In genomic region chr1:202805886-202806511, GRCh38 we compare ENCODE assay signal across 8 cellular contexts. TPM values are rescaled to one million over a fixed set of nuclear protein-coding genes. Genes with fewer than 3 reads are reported as not detected.
DNase-seq lines count a peak whose midpoint lies in the region; ATAC-seq and TF ChIP-seq lines count a peak whose summit lies in the region.

No MANE protein-coding gene starts in this region.

- intact Hi-C loops in mammary epithelial cell (cut with micrococcal nuclease) = loop anchor here (5.0 to 10.0 kb wide), 2 partner anchors 39 to 959 kb away; partner anchors contain the start of gene LAX1

- no peaks in the 10 kb centered on the region for H3K36me3 ChIP-seq in mammary epithelial cell (ENCODE audit: insufficient read depth, low read length)

- peak overlapping the region; percentile 73 to 96 (median 96) for H3K4me3 ChIP-seq in mammary epithelial cell (replicated peaks in 1 of 3; ENCODE audit: insufficient read depth in 1 of 3, low read depth in 2 of 3, low read length in 3 of 3)
- H3K4me3 ChIP-seq in mononuclear cell (ENCODE audit: low read length) = peak overlapping the region; percentile 79

- 70% methylated on average over 3 of the region's 3 CpGs for WGBS in mammary epithelial cell (ENCODE audit: low coverage, missing lambda C conversion rate)

- H2AFZ ChIP-seq in mammary epithelial cell (ENCODE audit: low read depth, low read length) = no peak overlapping the region

- H4K20me1 ChIP-seq in mammary epithelial cell (ENCODE audit: insufficient read depth, low read length) = no peaks in the 10 kb centered on the region

- H3K4me2 ChIP-seq in mammary epithelial cell (ENCODE audit: insufficient read depth, low read depth, low read length) = peak overlapping the region; percentile 80

- DNase-seq in ELF-1 (ENCODE audit: low read depth, low spot score) (peak; percentile 29), NCI-H2227 treated with DMSO at 0.1 percent for 48 hours (lab: John Stamatoyannopoulos, UW) (peak; percentile 58), mammary epithelial cell (peak; percentile 28), caudate nucleus (lab: John Stamatoyannopoulos, UW) (no peak), LoVo (ENCODE audit: low spot score) (no peak), H4 (ENCODE audit: low spot score) (no peak)

- TF ChIP-seq CTCF in mammary epithelial cell (conservative IDR thresholded peaks at IDR 0.05 in 1 of 2, IDR thresholded peaks at IDR 0.05 in 1 of 2; ENCODE audit: extremely low read depth in 1 of 2, insufficient read depth in 1 of 2, low read depth in 1 of 2, low read length in 2 of 2) = no peak

- BruUV-seq in mammary epithelial cell (replicated peaks; lab: Mats Ljungman, UMichigan) = TSS peak; percentile 15

- H3K79me2 ChIP-seq in mammary epithelial cell (ENCODE audit: insufficient read depth, low read length) = peaks cover 72% of the 10 kb centered on the region

- H3K27ac ChIP-seq in mammary epithelial cell (ENCODE audit: insufficient read depth, low read depth, low read length) (peak overlapping the region; percentile 61), caudate nucleus (ENCODE audit: low read depth, low read length) (no peak overlapping the region)

- H3K4me1 ChIP-seq in mammary epithelial cell (ENCODE audit: insufficient read depth, low read length) (peaks cover 34% of the 10 kb centered on the region), mononuclear cell (ENCODE audit: insufficient read depth, low read length) (peaks cover 42% of the 10 kb centered on the region)

- H3K9ac ChIP-seq in mammary epithelial cell (ENCODE audit: insufficient read depth, low read length) = peak overlapping the region; percentile 75

- in situ Hi-C loops in mammary epithelial cell (cut with MboI; ENCODE audit: low sequenced_read_pairs in 2 of 2) = loop anchor here in 1 of 2 donors (25.0 kb wide), 1 partner anchor 94 kb away; the partner anchor contains the start of gene SYT2

- no peaks in the 10 kb centered on the region for H3K27me3 ChIP-seq in mammary epithelial cell (ENCODE audit: insufficient read depth, low read length)
- H3K27me3 ChIP-seq in mononuclear cell (ENCODE audit: insufficient read depth, low read length) = no peaks in the 10 kb centered on the region

- ATAC-seq in HG02973 (IDR thresholded peaks at IDR 0.05; ENCODE audit: unreplicated experiment) = no peak

- H3K9me3 ChIP-seq in mammary epithelial cell (replicated peaks; ENCODE audit: insufficient read depth, low read length) = no peaks in the 10 kb centered on the region
- H3K9me3 ChIP-seq in mononuclear cell (ENCODE audit: low read depth, low read length) = no peaks in the 10 kb centered on the region

- dilution Hi-C loops in mammary epithelial cell (cut with HindIII; ENCODE audit: low sequenced_read_pairs) = no loop called here

- CTCF ChIA-PET in mammary epithelial cell (lab: Charles Lee; ENCODE audit: low non-redundant PET) = no interaction called here

RNA-seq across cellular contexts. Expression of gene KDM5B, which starts 2.2 kb away (rescaled TPM):
- total RNA-seq in mammary epithelial cell (100 to 1,000 TPM in 1 of 2 donors, 10 to 100 TPM in 1; 88.9 to 104 TPM), mononuclear cell (84.7 TPM)
- 36.7 TPM for polyA plus RNA-seq in mammary epithelial cell
- polyA minus RNA-seq in mammary epithelial cell = 103 TPM
- 27.6 and 38.1 TPM in 2 replicates for total RNA-seq in H4 (2014; rRNA removed; shearing (Covaris generic))

RNA-seq across cellular contexts. Expression of gene PCAT6, which starts 4.8 kb away (rescaled TPM):
- 1 to 10 TPM in 1 of 2 donors, under 1 TPM in 1; 0.17 to 5.6 TPM for total RNA-seq in mammary epithelial cell
- 2.4 TPM for polyA plus RNA-seq in mammary epithelial cell
- polyA minus RNA-seq in mammary epithelial cell = 1.4 TPM
- total RNA-seq in mononuclear cell = not detected
- 0.33 and 0.47 TPM in 2 replicates for total RNA-seq in H4 (2014; rRNA removed; shearing (Covaris generic))

Comparison
In these comparisons a context has a peak if more than half of its experiments do, and no peak if none do; other contexts are left out.
1. DNase-seq: peak in ELF-1 (single experiment), NCI-H2227 treated with DMSO at 0.1 percent for 48 hours (single experiment) and mammary epithelial cell (single experiment); none in caudate nucleus (0 of 61), LoVo (single experiment) and H4 (single experiment).